ENCODE assay signal across 8 cellular contexts in genomic region chr1:44714944-44715571, GRCh38. TPM values are rescaled to one million over a fixed set of nuclear protein-coding genes. Genes with fewer than 3 reads are reported as not detected.
DNase-seq lines count a peak whose midpoint lies in the region; ATAC-seq and TF ChIP-seq lines count a peak whose summit lies in the region.

No MANE protein-coding gene starts in this region.

- 20 to 24% methylated on average over 9 of the region's 9 CpGs for WGBS in endodermal cell (ENCODE audit: insufficient coverage in 1 of 2, insufficient read length in 1 of 2), 2 experiments
- WGBS in suprapubic skin, result 9% methylated on average over 9 of the region's 9 CpGs

- POLR2A ChIA-PET in activated CD8-positive, alpha-beta T cell treated with anti-CD3 and anti-CD28 coated beads for 36 hours (lab: Charles Lee), result interaction anchor here (0.6 to 11.1 kb wide), 6 partner anchors 9 to 259 kb away, joined by 3 to 553 read pairs (median 4); partner anchors contain the start of gene RNU5D-1

- H3K9me3 Mint-ChIP-seq in activated CD8-positive, alpha-beta T cell treated with anti-CD3 and anti-CD28 coated beads for 36 hours, result no peaks in the 10 kb centered on the region
- H3K9me3 Mint-ChIP-seq in endodermal cell, result no peaks in the 10 kb centered on the region

- H3K4me3 ChIP-seq in endodermal cell (ENCODE audit: low read length), result no peak overlapping the region
- no peak overlapping the region for H3K4me3 ChIP-seq in suprapubic skin

- peak overlapping the region; percentile 61 for H3K27ac Mint-ChIP-seq in activated CD8-positive, alpha-beta T cell treated with anti-CD3 and anti-CD28 coated beads for 36 hours
- H3K27ac Mint-ChIP-seq in endodermal cell, result no peak overlapping the region

- H3K9ac ChIP-seq in endodermal cell (ENCODE audit: extremely low read depth, low read length, poor library complexity, severe bottlenecking), result no peak overlapping the region

- no peaks in the 10 kb centered on the region for H3K36me3 Mint-ChIP-seq in activated CD8-positive, alpha-beta T cell treated with anti-CD3 and anti-CD28 coated beads for 36 hours (ENCODE audit: low read depth)
- no peaks in the 10 kb centered on the region for H3K36me3 Mint-ChIP-seq in endodermal cell (ENCODE audit: low read depth)

- H3K4me1 ChIP-seq in endodermal cell (ENCODE audit: control insufficient read depth, insufficient read depth, low read length), result peaks cover 7% of the 10 kb centered on the region
- peaks cover 11% of the 10 kb centered on the region for H3K4me1 ChIP-seq in suprapubic skin

- H3K4me3 Mint-ChIP-seq in activated CD8-positive, alpha-beta T cell treated with anti-CD3 and anti-CD28 coated beads for 36 hours, result peak overlapping the region; percentile 48
- H3K4me3 Mint-ChIP-seq in endodermal cell, result no peak overlapping the region

- no peak for TF ChIP-seq POLR2A in suprapubic skin (IDR thresholded peaks at IDR 0.05)

- H3K36me3 ChIP-seq in endodermal cell (ENCODE audit: control insufficient read depth, insufficient read depth, low read length) (no peaks in the 10 kb centered on the region), suprapubic skin (no peaks in the 10 kb centered on the region)

- DNase-seq in GDM1 (lab: John Stamatoyannopoulos, UW) (peak; percentile 77), HT1080 (ENCODE audit: low read depth) (peak; percentile 69), NOMO-1 treated with DMSO at 0.1 percent for 48 hours (lab: John Stamatoyannopoulos, UW; ENCODE audit: unreplicated experiment) (peak; percentile 83), endodermal cell (peak; percentile 90), middle frontal gyrus (ENCODE audit: extremely low spot score, low spot score) (peak; percentile 75), suprapubic skin (ENCODE audit: low spot score in 2 of 2) (no peak)
- peak; percentile 79 for DNase-seq in activated CD8-positive, alpha-beta T cell treated with anti-CD3 and anti-CD28 coated beads for 36 hours

- TF ChIP-seq EP300 in suprapubic skin (IDR thresholded peaks at IDR 0.05), result no peak

- intact Hi-C loops in activated CD8-positive, alpha-beta T cell treated with anti-CD3 and anti-CD28 coated beads for 36 hours (cut with micrococcal nuclease), result no loop called here

- H3K27ac ChIP-seq in endodermal cell (ENCODE audit: low read depth, low read length), result no peak overlapping the region
- no peak overlapping the region for H3K27ac ChIP-seq in suprapubic skin

- no peaks in the 10 kb centered on the region for H3K27me3 Mint-ChIP-seq in activated CD8-positive, alpha-beta T cell treated with anti-CD3 and anti-CD28 coated beads for 36 hours
- H3K27me3 Mint-ChIP-seq in endodermal cell (ENCODE audit: insufficient read depth), result peaks cover 17% of the 10 kb centered on the region

- peaks cover 44% of the 10 kb centered on the region for H3K4me1 Mint-ChIP-seq in activated CD8-positive, alpha-beta T cell treated with anti-CD3 and anti-CD28 coated beads for 36 hours (ENCODE audit: low read depth)
- H3K4me1 Mint-ChIP-seq in endodermal cell, result peaks cover 5% of the 10 kb centered on the region

- CTCF ChIA-PET in activated CD8-positive, alpha-beta T cell treated with anti-CD3 and anti-CD28 coated beads for 36 hours (lab: Charles Lee), result interaction anchor here (0.6 to 3.2 kb wide), 9 partner anchors 10 to 198 kb away, joined by 3 to 20 read pairs (median 4); no protein-coding TSS in a partner anchor

- ATAC-seq in activated CD8-positive, alpha-beta T cell treated with anti-CD3 and anti-CD28 coated beads for 36 hours, result peak; percentile 90
- ATAC-seq in HG02852 (IDR thresholded peaks at IDR 0.05; ENCODE audit: unreplicated experiment), result no peak

- H3K9me3 ChIP-seq in endodermal cell (ENCODE audit: control insufficient read depth, low read length) (no peaks in the 10 kb centered on the region), suprapubic skin (no peaks in the 10 kb centered on the region)

- H3K27me3 ChIP-seq in endodermal cell (ENCODE audit: control insufficient read depth, insufficient read depth, low read length, poor library complexity, severe bottlenecking) (no peaks in the 10 kb centered on the region), suprapubic skin (peaks cover 3% of the 10 kb centered on the region)

- peak; percentile 99 for TF ChIP-seq CTCF in activated CD8-positive, alpha-beta T cell treated with anti-CD3 and anti-CD28 coated beads for 36 hours (IDR thresholded peaks at IDR 0.05)
- peak; percentile 92 for TF ChIP-seq CTCF in endodermal cell (conservative IDR thresholded peaks at IDR 0.05)
- TF ChIP-seq CTCF in suprapubic skin (IDR thresholded peaks at IDR 0.05), result peak; percentile 66 to 90

RNA-seq across cellular contexts. Expression of gene RNU5D-1, which starts 15.9 kb away (rescaled TPM):
- not detected in 2 replicates for total RNA-seq in HT1080 (2014; rRNA removed; shearing (Covaris generic))
- not detected in 2 replicates for polyA plus RNA-seq in HT1080 (2015; cell fraction: cytosol; rRNA removed)
- not detected in 2 replicates for polyA plus RNA-seq in HT1080 (2015; cell fraction: nucleus; rRNA removed)
- total RNA-seq in activated CD8-positive, alpha-beta T cell treated with anti-CD3 and anti-CD28 coated beads for 36 hours, result not detected
- total RNA-seq in endodermal cell, result not detected
- polyA plus RNA-seq in endodermal cell (2013, experiment 1 of 2), result 3,859 TPM
- 7,427 TPM for polyA plus RNA-seq in endodermal cell (2013, experiment 2 of 2)
- not detected for total RNA-seq in suprapubic skin

RNA-seq across cellular contexts. Expression of gene KIF2C, which starts 24.6 kb away (rescaled TPM):
- total RNA-seq in HT1080 (2014; rRNA removed; shearing (Covaris generic)), result 69.9 and 75.6 TPM in 2 replicates
- 44.8 and 45.7 TPM in 2 replicates for polyA plus RNA-seq in HT1080 (2015; cell fraction: cytosol; rRNA removed)
- polyA plus RNA-seq in HT1080 (2015; cell fraction: nucleus; rRNA removed), result 121 and 126 TPM in 2 replicates
- 10 to 100 TPM; 92.6 to 95.0 TPM for total RNA-seq in activated CD8-positive, alpha-beta T cell treated with anti-CD3 and anti-CD28 coated beads for 36 hours
- total RNA-seq in endodermal cell (10 to 100 TPM; 42.0 to 72.7 TPM), suprapubic skin (1 to 10 TPM; 2.1 to 5.0 (median 3.9) TPM)
- 82.3 TPM for polyA plus RNA-seq in endodermal cell (2013, experiment 1 of 2)
- polyA plus RNA-seq in endodermal cell (2013, experiment 2 of 2), result 82.8 TPM

RNA-seq across cellular contexts. Expression of gene ARMH1, which starts 40.5 kb away (rescaled TPM):
- total RNA-seq in HT1080 (2014; rRNA removed; shearing (Covaris generic)), result not detected in 2 replicates
- polyA plus RNA-seq in HT1080 (2015; cell fraction: cytosol; rRNA removed), result not detected in 2 replicates
- 0.35 and 0.93 TPM in 2 replicates for polyA plus RNA-seq in HT1080 (2015; cell fraction: nucleus; rRNA removed)
- 100 to 1,000 TPM; 162 to 165 TPM for total RNA-seq in activated CD8-positive, alpha-beta T cell treated with anti-CD3 and anti-CD28 coated beads for 36 hours
- total RNA-seq in endodermal cell (1 to 10 TPM; 3.9 to 6.3 TPM), suprapubic skin (1 to 10 TPM in 3 of 4 donors, under 1 TPM in 1; 0.80 to 5.0 (median 1.4) TPM)
- 6.3 TPM for polyA plus RNA-seq in endodermal cell (2013, experiment 1 of 2)
- polyA plus RNA-seq in endodermal cell (2013, experiment 2 of 2), result 3.6 TPM

RNA-seq across cellular contexts. Expression of gene TMEM53, which starts 40.8 kb away (rescaled TPM):
- 3.9 and 4.2 TPM in 2 replicates for total RNA-seq in HT1080 (2014; rRNA removed; shearing (Covaris generic))
- polyA plus RNA-seq in HT1080 (2015; cell fraction: cytosol; rRNA removed), result 6.2 and 11.0 TPM in 2 replicates
- polyA plus RNA-seq in HT1080 (2015; cell fraction: nucleus; rRNA removed), result 4.1 and 4.6 TPM in 2 replicates
- 1 to 10 TPM; 2.3 to 3.5 TPM for total RNA-seq in activated CD8-positive, alpha-beta T cell treated with anti-CD3 and anti-CD28 coated beads for 36 hours
- total RNA-seq in endodermal cell (10 to 100 TPM; 10.2 to 10.8 TPM), suprapubic skin (1 to 10 TPM; 2.3 to 9.9 (median 4.3) TPM)
- polyA plus RNA-seq in endodermal cell (2013, experiment 1 of 2), result 8.4 TPM
- polyA plus RNA-seq in endodermal cell (2013, experiment 2 of 2), result 10.2 TPM

Comparison
In these comparisons a context has a peak if more than half of its experiments do, and no peak if none do; other contexts are left out.
1. DNase-seq: peak in GDM1 (single experiment), HT1080 (single experiment), NOMO-1 treated with DMSO at 0.1 percent for 48 hours (single experiment), activated CD8-positive, alpha-beta T cell treated with anti-CD3 and anti-CD28 coated beads for 36 hours (single experiment), endodermal cell (single experiment) and middle frontal gyrus (single experiment); none in suprapubic skin (0 of 2).
2. RNA of gene KIF2C, which starts 24.6 kb away (total RNA-seq): 92.6 to 95.0 TPM in activated CD8-positive, alpha-beta T cell treated with anti-CD3 and anti-CD28 coated beads for 36 hours, 69.9 to 75.6 TPM in HT1080 and 42.0 to 72.7 TPM in endodermal cell; 2.1 to 5.0 TPM in suprapubic skin; every median in the first group is over 4 times any median in the second.
3. RNA of gene ARMH1, which starts 40.5 kb away (total RNA-seq): 162 to 165 TPM in activated CD8-positive, alpha-beta T cell treated with anti-CD3 and anti-CD28 coated beads for 36 hours; 3.9 to 6.3 TPM in endodermal cell, 0.80 to 5.0 TPM in suprapubic skin and not detected in HT1080; every median in the first group is over 10 times any median in the second.
4. Peak in every context shown above with its lines, with median percentiles within 50 percentile points of each other: CTCF ChIP-seq.